Comparison of ENCODE assay signal across 17 cellular contexts in genomic region chr18:5746844-5747243, GRCh38.
DNase-seq lines count a peak whose midpoint lies in the region; ATAC-seq, FAIRE-seq and TF ChIP-seq lines count a peak whose summit lies in the region.
"Had no signal": no experiment of that assay in that cellular context is flagged by ENCODE, and none has a peak within 500 bp of the region (broad histone marks: within the 10 kb centered on the region; RNA-seq: fewer than 3 reads in every experiment).

No MANE protein-coding gene starts in this region.

- intact Hi-C loops in HepG2 (cut with micrococcal nuclease; ENCODE audit: unreplicated experiment) (no loop called here), right lobe of liver (cut with DNase I) (no loop called here)

- H3K36me3 ChIP-seq in HepG2 (replicated peaks in 1 of 2; ENCODE audit: control insufficient read depth in 1 of 2, insufficient read depth in 2 of 2, low read length in 2 of 2) = no peaks in the 10 kb centered on the region
- no peaks in the 10 kb centered on the region for H3K36me3 ChIP-seq in right lobe of liver
- H3K36me3 ChIP-seq: uterus had no signal

- H4K20me1 ChIP-seq in HepG2 (ENCODE audit: insufficient read depth, low read length) = no peaks in the 10 kb centered on the region; the same call in 1 of the 2 replicates

- TF ChIP-seq POLR2A in HepG2 (IDR thresholded peaks at IDR 0.05; ENCODE audit: insufficient read depth in 1 of 2, low read depth in 2 of 2, low read length in 2 of 2) (no peak), right lobe of liver (IDR thresholded peaks at IDR 0.05) (no peak)

- peak in 1 of 2 experiments; percentile 41; a peak in 1 of 4 replicates for TF ChIP-seq EP300 in HepG2 (IDR thresholded peaks at IDR 0.05; ENCODE audit: low read depth in 2 of 2, low read length in 2 of 2)
- TF ChIP-seq EP300 in HepG2 (CRISPR knock-in tag; IDR thresholded peaks at IDR 0.05; ENCODE audit: borderline replicate concordance) = peak; percentile 47; the same call in 1 of the 2 replicates

- no peak for TF ChIP-seq RAD21 in HepG2 (CRISPR knock-in tag; IDR thresholded peaks at IDR 0.05)

- CTCF ChIA-PET in HepG2 (lab: Yijun Ruan, JAX; ENCODE audit: low intra/inter-chr PET ratio, low total read pairs) = no interaction called here

- FAIRE-seq in HepG2 (lab: Jason Lieb, UNC) = no peak
- FAIRE-seq in urothelium cell line (lab: Jason Lieb, UNC) = peak; percentile 72
- FAIRE-seq: keratinocyte had no signal

- H3K4me2 ChIP-seq in HepG2 (ENCODE audit: low read depth, low read length) = no peak overlapping the region

- H3K9me3 ChIP-seq in HepG2 (ENCODE audit: low read length) = no peaks in the 10 kb centered on the region
- no peaks in the 10 kb centered on the region for H3K9me3 ChIP-seq in right lobe of liver
- H3K9me3 ChIP-seq: uterus had no signal

- no peaks in the 10 kb centered on the region for H3K79me2 ChIP-seq in HepG2 (ENCODE audit: insufficient read depth, low read length)
- H3K79me2 ChIP-seq: parathyroid adenoma had no signal

- ATAC-seq in HepG2 (no peak; the same call in 2 of the 3 replicates), right lobe of liver (no peak), HG03520 (IDR thresholded peaks at IDR 0.05; ENCODE audit: unreplicated experiment) (peak; percentile 65), esophagus mucosa (no peak)

- H3K27me3 ChIP-seq in HepG2 (ENCODE audit: control insufficient read depth in 1 of 2, insufficient read depth in 2 of 2, low read length in 2 of 2) (peaks cover 0 to 4% of the 10 kb centered on the region in 2 experiments; a peak in 1 of 5 replicates), right lobe of liver (no peaks in the 10 kb centered on the region)
- H3K27me3 ChIP-seq: uterus had no signal

- no peak overlapping the region for H3K9ac ChIP-seq in HepG2 (ENCODE audit: insufficient read depth, low read depth, low read length)
- H3K9ac ChIP-seq: parathyroid adenoma had no signal

- POLR2A ChIA-PET in HepG2 (lab: Yijun Ruan, JAX) = no interaction called here

- no peak overlapping the region for H3K4me3 ChIP-seq in HepG2 (replicated peaks in 1 of 3; ENCODE audit: insufficient read depth in 1 of 3, low read depth in 2 of 3, low read length in 3 of 3)
- H3K4me3 ChIP-seq in right lobe of liver = no peak overlapping the region
- H3K4me3 ChIP-seq: uterus had no signal

- H3K4me1 ChIP-seq in HepG2 (ENCODE audit: insufficient read depth, low read length) (peaks cover 28% of the 10 kb centered on the region), right lobe of liver (no peaks in the 10 kb centered on the region)
- H3K4me1 ChIP-seq: parathyroid adenoma, uterus had no signal

- H2AFZ ChIP-seq in HepG2 (ENCODE audit: low read length) = no peak overlapping the region
- H2AFZ ChIP-seq: parathyroid adenoma had no signal

- no TSS peak for BruUV-seq in HepG2 (replicated peaks; lab: Mats Ljungman, UMichigan)

- in situ Hi-C loops in HepG2 (cut with HindIII; ENCODE audit: extremely low pct_ligation_motif_present, low pct_unique_long_range_greater_than_20kb) = no loop called here

- H3K27ac ChIP-seq in HepG2 (ENCODE audit: extremely low read length, insufficient read depth, low read length) (no peak overlapping the region), right lobe of liver (no peak overlapping the region)
- H3K27ac ChIP-seq: parathyroid adenoma, uterus had no signal

- WGBS in HepG2 (ENCODE audit: low lambda C conversion rate) = 3% methylated on average over 6 of the region's 6 CpGs
- WGBS in right lobe of liver (ENCODE audit: insufficient coverage, low coverage, low lambda C conversion rate, missing lambda C conversion rate) = 20% methylated on average over 6 of the region's 6 CpGs

- TF ChIP-seq CTCF in HepG2 (CRISPR knock-in tag; IDR thresholded peaks at IDR 0.05) (no peak), right lobe of liver (IDR thresholded peaks at IDR 0.05) (no peak)

- DNase-seq in HepG2 (ENCODE audit: low spot score) (peak; percentile 86), right lobe of liver (no peak), NCI-H748 treated with DMSO at 0.1 percent for 48 hours (lab: John Stamatoyannopoulos, UW) (peak; percentile 38), urothelium cell line (ENCODE audit: low spot score) (peak; percentile 42), GM03348 (ENCODE audit: low spot score) (no peak), HuH-7.5 (ENCODE audit: low spot score) (no peak)
- DNase-seq: activated CD4-positive, alpha-beta T cell treated with anti-CD3 and anti-CD28 coated beads, Interleukin-2, amount 10 ng/mL, durations not matched to agents 24 days and 14 days; activated gamma-delta T cell; CD4-positive, CD25-positive, alpha-beta regulatory T cell; effector CD4-positive, alpha-beta T cell; MM.1S; stimulated activated CD4-positive, alpha-beta T cell treated with anti-CD3 and anti-CD28 coated beads, Interleukin-4, amount 100 ng/mL, for 24 hours; uterus had no signal

TF ChIP-seq in HepG2, 621 proteins besides CTCF, POLR2A, EP300 and RAD21:
- TF ChIP-seq TCF7 (IDR thresholded peaks at IDR 0.05; ENCODE audit: low read depth) = peak; percentile 61
- no peak for TF ChIP-seq GABPA (IDR thresholded peaks at IDR 0.05; ENCODE audit: low read depth, low read length)
- TF ChIP-seq GABPA (CRISPR knock-in tag; IDR thresholded peaks at IDR 0.05; ENCODE audit: low read depth) = no peak
- no peak for TF ChIP-seq ZIK1 (CRISPR knock-in tag; IDR thresholded peaks at IDR 0.05; ENCODE audit: borderline replicate concordance, low read depth)
- TF ChIP-seq ZNF724P (CRISPR knock-in tag; IDR thresholded peaks at IDR 0.05; ENCODE audit: borderline replicate concordance) = no peak
- TF ChIP-seq KLF16 (CRISPR knock-in tag; IDR thresholded peaks at IDR 0.05) = no peak
- TF ChIP-seq ONECUT2 (CRISPR knock-in tag; IDR thresholded peaks at IDR 0.05) = no peak
- no peak for TF ChIP-seq SOX13 (IDR thresholded peaks at IDR 0.05)
- peak in 1 of 2 experiments; percentile 36; a peak in 1 of 4 replicates for TF ChIP-seq SOX13 (CRISPR knock-in tag; conservative IDR thresholded peaks at IDR 0.05 in 1 of 2, IDR thresholded peaks at IDR 0.05 in 1 of 2)
- TF ChIP-seq FOSL2 (CRISPR knock-in tag; IDR thresholded peaks at IDR 0.05) = peak; percentile 72
- 0 out of 2 replicates have a peak, but pooled peaks have one; percentile 11 for TF ChIP-seq ETV5 (CRISPR knock-in tag; IDR thresholded peaks at IDR 0.05; ENCODE audit: borderline replicate concordance)
- TF ChIP-seq CREM (IDR thresholded peaks at IDR 0.05) = peak; percentile 39; the same call in 1 of the 2 replicates
- TF ChIP-seq CREM (CRISPR knock-in tag; IDR thresholded peaks at IDR 0.05) = no peak
- TF ChIP-seq THAP8 (CRISPR knock-in tag; IDR thresholded peaks at IDR 0.05; ENCODE audit: borderline replicate concordance) = no peak
- no peak for TF ChIP-seq FOXK1 (CRISPR knock-in tag; IDR thresholded peaks at IDR 0.05; ENCODE audit: borderline replicate concordance, low read depth)
- TF ChIP-seq NCOA2 (CRISPR knock-in tag; IDR thresholded peaks at IDR 0.05) = peak; percentile 27; the same call in 1 of the 2 replicates
- no peak for TF ChIP-seq GTF2F1 (IDR thresholded peaks at IDR 0.05; ENCODE audit: low read length)
- TF ChIP-seq ZNF839 (CRISPR knock-in tag; IDR thresholded peaks at IDR 0.05; ENCODE audit: borderline replicate concordance) = no peak
- no peak for TF ChIP-seq ZBTB14 (CRISPR knock-in tag; IDR thresholded peaks at IDR 0.05)
- no peak for TF ChIP-seq ZNF597 (CRISPR knock-in tag; IDR thresholded peaks at IDR 0.05)
- 0 out of 2 replicates have a peak, but pooled peaks have one; percentile 26 for TF ChIP-seq TCF7L2 (IDR thresholded peaks at IDR 0.05; ENCODE audit: low read depth, low read length)

Comparison
In these comparisons a context has a peak if more than half of its experiments do, and no peak if none do; other contexts are left out.
1. DNase-seq: peak in HepG2 (single experiment), NCI-H748 treated with DMSO at 0.1 percent for 48 hours (single experiment) and urothelium cell line (single experiment); none in right lobe of liver (0 of 3), GM03348 (single experiment) and HuH-7.5 (single experiment).